In the genomic region with DNA sequence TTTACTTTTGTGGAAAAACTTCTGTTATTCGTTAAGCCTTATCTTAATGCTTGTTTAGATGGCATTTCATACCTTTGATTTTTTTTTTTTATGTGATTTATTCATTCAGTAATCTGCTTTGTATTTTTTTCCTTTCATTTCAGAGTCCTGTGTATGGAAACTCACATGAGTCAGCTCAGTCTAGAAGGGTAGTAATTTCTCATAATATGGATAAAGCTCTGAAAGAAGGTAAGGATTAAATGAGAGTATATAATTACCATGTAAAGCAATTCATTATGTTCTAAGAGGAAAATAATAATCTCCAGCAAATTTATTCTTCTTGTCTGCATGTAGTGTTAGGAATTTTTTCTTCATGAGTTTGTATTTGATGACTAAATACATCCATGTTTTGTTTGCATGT, we compare ENCODE assay signal across 1 cellular context.
TF ChIP-seq lines count a peak whose summit lies in the region.

No MANE protein-coding gene starts in this region.

TF ChIP-seq in GM23338, 12 proteins besides CTCF, POLR2A, EP300 and RAD21 (continued from another document):
- TF ChIP-seq CREB1 (CRISPR knock-in tag; IDR thresholded peaks at IDR 0.05; ENCODE audit: low read depth) (no peak), JUNB (IDR thresholded peaks at IDR 0.05; ENCODE audit: unreplicated experiment) (no peak), POLR2AphosphoS5 (IDR thresholded peaks at IDR 0.05; ENCODE audit: low read depth) (no peak)
- TF ChIP-seq, protein P1, sequence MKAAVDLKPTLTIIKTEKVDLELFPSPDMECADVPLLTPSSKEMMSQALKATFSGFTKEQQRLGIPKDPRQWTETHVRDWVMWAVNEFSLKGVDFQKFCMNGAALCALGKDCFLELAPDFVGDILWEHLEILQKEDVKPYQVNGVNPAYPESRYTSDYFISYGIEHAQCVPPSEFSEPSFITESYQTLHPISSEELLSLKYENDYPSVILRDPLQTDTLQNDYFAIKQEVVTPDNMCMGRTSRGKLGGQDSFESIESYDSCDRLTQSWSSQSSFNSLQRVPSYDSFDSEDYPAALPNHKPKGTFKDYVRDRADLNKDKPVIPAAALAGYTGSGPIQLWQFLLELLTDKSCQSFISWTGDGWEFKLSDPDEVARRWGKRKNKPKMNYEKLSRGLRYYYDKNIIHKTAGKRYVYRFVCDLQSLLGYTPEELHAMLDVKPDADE (IDR thresholded peaks at IDR 0.05) = no peak
TF ChIP-seq in GM23338: peak in this region for 0.
